13 cellular contexts compared by ENCODE assay signal in the genomic region with DNA sequence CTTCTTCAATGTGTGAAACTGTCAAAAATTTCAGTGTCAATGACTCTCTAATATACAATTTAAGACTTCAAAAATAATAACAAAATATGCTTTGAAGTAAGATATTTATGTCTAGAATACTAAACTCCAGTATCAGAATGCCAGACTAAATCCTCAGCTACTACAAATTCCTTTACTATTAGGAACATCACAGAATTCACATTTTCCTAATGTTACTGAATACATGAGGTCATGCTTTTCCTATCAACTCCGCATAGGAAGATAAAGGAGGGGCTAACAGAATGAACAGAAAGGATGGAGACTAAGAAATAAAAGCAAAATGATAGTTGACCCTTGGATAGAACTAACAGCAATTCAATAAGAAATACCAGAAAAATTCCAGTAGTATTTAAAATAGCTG.
DNase-seq lines count a peak whose midpoint lies in the region; ATAC-seq, FAIRE-seq and TF ChIP-seq lines count a peak whose summit lies in the region.
"Had no signal": no experiment of that assay in that cellular context is flagged by ENCODE, and none has a peak within 500 bp of the region (broad histone marks: within the 10 kb centered on the region; RNA-seq: fewer than 3 reads in every experiment).

No MANE protein-coding gene starts in this region.

- H2BK12ac ChIP-seq in mesenchymal stem cell (ENCODE audit: low read length in 2 of 2): no peak overlapping the region

- H3K36me3 ChIP-seq in brain microvascular endothelial cell (replicated peaks) (no peaks in the 10 kb centered on the region), osteoblast (ENCODE audit: insufficient read depth, low read length) (no peaks in the 10 kb centered on the region), mesenchymal stem cell (ENCODE audit: control insufficient read depth in 1 of 2, insufficient read depth in 2 of 2, low read depth in 1 of 2, low read length in 2 of 2) (peaks cover 7 to 22% of the 10 kb centered on the region in 2 experiments)

- no peaks in the 10 kb centered on the region for H3K9me3 ChIP-seq in osteoblast (ENCODE audit: low read depth, low read length)
- H3K9me3 ChIP-seq in mesenchymal stem cell (ENCODE audit: control insufficient read depth, low read length): no peaks in the 10 kb centered on the region

- no peak overlapping the region for H4K91ac ChIP-seq in mesenchymal stem cell (ENCODE audit: low read length)

- ATAC-seq in Right ventricle myocardium inferior: no peak
- ATAC-seq: CD8-positive, alpha-beta T cell had no signal

- no peaks in the 10 kb centered on the region for H3K79me2 ChIP-seq in osteoblast (ENCODE audit: insufficient read depth, low read length)

- DNase-seq in D721Med (ENCODE audit: insufficient read length, low spot score) (no peak), NCI-H226 (peak; percentile 14), brain microvascular endothelial cell (no peak), osteoblast (ENCODE audit: insufficient read length, low spot score, missing footprints) (no peak), SHP77 (lab: John Stamatoyannopoulos, UW) (no peak), mesenchymal stem cell (no peak), Right ventricle myocardium inferior (ENCODE audit: missing footprints) (no peak), NCI-H526 (lab: John Stamatoyannopoulos, UW) (no peak)
- DNase-seq: CD8-positive, alpha-beta T cell; COR-L47; DND-41; GF-D8 had no signal

- H3K4me1 ChIP-seq in osteoblast (ENCODE audit: insufficient read depth, low read length): peaks cover 24% of the 10 kb centered on the region
- H3K4me1 ChIP-seq in mesenchymal stem cell (ENCODE audit: control insufficient read depth, insufficient read depth, low read depth, low read length): peaks cover 3% of the 10 kb centered on the region

- H2AFZ ChIP-seq in osteoblast (ENCODE audit: low read length) (no peak overlapping the region), mesenchymal stem cell (ENCODE audit: low read depth, low read length) (no peak overlapping the region)

- no peak overlapping the region for H3K4me2 ChIP-seq in osteoblast (ENCODE audit: insufficient read depth, low read length)
- no peak overlapping the region for H3K4me2 ChIP-seq in mesenchymal stem cell (ENCODE audit: low read length, poor library complexity, severe bottlenecking)

- H2AK5ac ChIP-seq in mesenchymal stem cell (ENCODE audit: low read length, severe bottlenecking): no peak overlapping the region

- H2BK5ac ChIP-seq in mesenchymal stem cell (ENCODE audit: low read depth, low read length, poor library complexity, severe bottlenecking): no peak overlapping the region

- H3K4ac ChIP-seq in mesenchymal stem cell (ENCODE audit: low read depth in 1 of 2, low read length in 2 of 2): no peak overlapping the region

- no peak overlapping the region for H3K9ac ChIP-seq in mesenchymal stem cell (ENCODE audit: low read length)

- WGBS in mesenchymal stem cell: no CpG with 5 or more reads among the region's 1 CpG

- no peaks in the 10 kb centered on the region for H3K27me3 ChIP-seq in brain microvascular endothelial cell (replicated peaks)
- no peaks in the 10 kb centered on the region for H3K27me3 ChIP-seq in osteoblast (ENCODE audit: insufficient read depth, low read length)
- H3K27me3 ChIP-seq in mesenchymal stem cell (ENCODE audit: control insufficient read depth in 1 of 2, insufficient read depth in 1 of 2, low read length in 2 of 2): no peaks in the 10 kb centered on the region

- no peak overlapping the region for H3K18ac ChIP-seq in mesenchymal stem cell (ENCODE audit: low read depth in 1 of 2, low read length in 2 of 2)

- in situ Hi-C loops in brain microvascular endothelial cell (cut with HindIII; ENCODE audit: low pct_ligation_motif_present, low sequenced_read_pairs): no loop called here

- H3K27ac ChIP-seq in brain microvascular endothelial cell: peak overlapping the region; percentile 75
- H3K27ac ChIP-seq in osteoblast (ENCODE audit: low read depth, low read length): peak overlapping the region; percentile 42
- no peak overlapping the region for H3K27ac ChIP-seq in mesenchymal stem cell (ENCODE audit: low read length, poor library complexity, severe bottlenecking)

- peak; percentile 91 for FAIRE-seq in D721Med (lab: Jason Lieb, UNC)
- FAIRE-seq: A204.1 had no signal

- no peak overlapping the region for H4K8ac ChIP-seq in mesenchymal stem cell (ENCODE audit: low read length)

- H3K79me1 ChIP-seq in mesenchymal stem cell (replicated peaks; ENCODE audit: low read length, poor library complexity, severe bottlenecking): peaks cover 4% of the 10 kb centered on the region

- H3K14ac ChIP-seq in mesenchymal stem cell (ENCODE audit: low read length in 2 of 2): no peak overlapping the region

- no peak overlapping the region for H3K4me3 ChIP-seq in brain microvascular endothelial cell (ENCODE audit: low read depth, low read length)
- no peak overlapping the region for H3K4me3 ChIP-seq in osteoblast (ENCODE audit: insufficient read depth, low read length)
- no peak overlapping the region for H3K4me3 ChIP-seq in mesenchymal stem cell (ENCODE audit: insufficient read depth in 1 of 2, low read depth in 1 of 2, low read length in 2 of 2)

- intact Hi-C loops in Right ventricle myocardium inferior (cut with DNase I): no loop called here

- H4K20me1 ChIP-seq in osteoblast (ENCODE audit: insufficient read depth, low read length): no peaks in the 10 kb centered on the region

- H3K23ac ChIP-seq in mesenchymal stem cell (ENCODE audit: low read length in 2 of 2): no peak overlapping the region

- no peak overlapping the region for H2BK120ac ChIP-seq in mesenchymal stem cell (ENCODE audit: low read depth, low read length)

- no peak for TF ChIP-seq CTCF in D721Med (IDR thresholded peaks at IDR 0.05; ENCODE audit: insufficient read depth, missing control alignments)
- no peak for TF ChIP-seq CTCF in brain microvascular endothelial cell (IDR thresholded peaks at IDR 0.05; ENCODE audit: low read depth, low read length, missing control alignments)
- TF ChIP-seq CTCF in osteoblast (IDR thresholded peaks at IDR 0.05; ENCODE audit: extremely low read depth, low read depth, low read length): no peak

- no peak overlapping the region for H2BK15ac ChIP-seq in mesenchymal stem cell (ENCODE audit: low read depth, poor library complexity, severe bottlenecking)
